In genomic region chr16:3501783-3502400, GRCh38 we compare ENCODE assay signal across 8 cellular contexts. TPM values are rescaled to one million over a fixed set of nuclear protein-coding genes. Genes with fewer than 3 reads are reported as not detected.
DNase-seq lines count a peak whose midpoint lies in the region; TF ChIP-seq lines count a peak whose summit lies in the region.

No MANE protein-coding gene starts in this region.

- H3K27ac ChIP-seq in AG04450 (ENCODE audit: low read depth, low read length) (peak overlapping the region; percentile 78), brain microvascular endothelial cell (no peak overlapping the region), SJCRH30 (no peak overlapping the region)

- no peaks in the 10 kb centered on the region for H3K27me3 ChIP-seq in AG04450 (ENCODE audit: control insufficient read depth, insufficient read depth, low read length)
- no peaks in the 10 kb centered on the region for H3K27me3 ChIP-seq in brain microvascular endothelial cell (replicated peaks)
- H3K27me3 ChIP-seq in mucosa of stomach (ENCODE audit: control insufficient read depth, insufficient read depth, low read length): no peaks in the 10 kb centered on the region
- no peaks in the 10 kb centered on the region for H3K27me3 ChIP-seq in SJCRH30

- H3K36me3 ChIP-seq in brain microvascular endothelial cell (replicated peaks): no peaks in the 10 kb centered on the region
- H3K36me3 ChIP-seq in mucosa of stomach (ENCODE audit: control insufficient read depth, insufficient read depth, low read length): no peaks in the 10 kb centered on the region
- H3K36me3 ChIP-seq in SJCRH30: no peaks in the 10 kb centered on the region

- in situ Hi-C loops in brain microvascular endothelial cell (cut with HindIII; ENCODE audit: low pct_ligation_motif_present, low sequenced_read_pairs): no loop called here

- H3K9me3 ChIP-seq in AG04450 (ENCODE audit: control insufficient read depth, insufficient read depth, low read length) (no peaks in the 10 kb centered on the region; the same call in 1 of the 2 replicates), mucosa of stomach (ENCODE audit: control insufficient read depth, low read length) (no peaks in the 10 kb centered on the region), SJCRH30 (replicated peaks) (no peaks in the 10 kb centered on the region)

- H3K9ac ChIP-seq in mucosa of stomach (ENCODE audit: low read length): peak overlapping the region; percentile 65

- CTCF ChIA-PET in AG04450 (lab: Charles Lee): interaction anchor here (1.2 to 1.3 kb wide), 2 partner anchors 10 to 25 kb away, joined by 3 read pairs; no protein-coding TSS in a partner anchor

- peaks cover 6% of the 10 kb centered on the region for H3K4me1 ChIP-seq in mucosa of stomach (ENCODE audit: control insufficient read depth, insufficient read depth, low read length)
- H3K4me1 ChIP-seq in SJCRH30: no peaks in the 10 kb centered on the region

- DNase-seq in AG04450 (ENCODE audit: low read depth, low spot score): no peak
- DNase-seq in HFF-Myc (ENCODE audit: extremely low read depth, low read depth): no peak
- DNase-seq in brain microvascular endothelial cell: no peak
- DNase-seq in SJCRH30: no peak
- DNase-seq in islet precursor cell: no peak
- no peak for DNase-seq in stimulated activated CD4-positive, alpha-beta T cell treated with anti-CD3 and anti-CD28 coated beads, Interleukin-4, amount 100 ng/mL, for 1 hour
- DNase-seq in iPS-NIHi7 (ENCODE audit: extremely low spot score): no peak

- TF ChIP-seq CTCF in AG04450 (IDR thresholded peaks at IDR 0.05; ENCODE audit: low read depth, low read length) (no peak), HFF-Myc (IDR thresholded peaks at IDR 0.05; ENCODE audit: low read depth, low read length, missing control alignments) (no peak), brain microvascular endothelial cell (IDR thresholded peaks at IDR 0.05; ENCODE audit: low read depth, low read length, missing control alignments) (no peak)

- POLR2A ChIA-PET in AG04450 (lab: Yijun Ruan, JAX): no interaction called here

- peak overlapping the region; percentile 86 for H3K4me3 ChIP-seq in AG04450 (ENCODE audit: low read depth, low read length)
- peak overlapping the region; percentile 91 for H3K4me3 ChIP-seq in HFF-Myc (replicated peaks; ENCODE audit: low read depth, low read length)
- peak overlapping the region; percentile 83 for H3K4me3 ChIP-seq in brain microvascular endothelial cell (ENCODE audit: low read depth, low read length)
- peak overlapping the region; percentile 98 for H3K4me3 ChIP-seq in mucosa of stomach (ENCODE audit: low read length)
- H3K4me3 ChIP-seq in SJCRH30: no peak overlapping the region

RNA-seq across cellular contexts. Expression of gene CLUAP1, which starts 1.1 kb away (rescaled TPM):
- 28.9 and 38.6 TPM in 2 replicates for polyA plus RNA-seq in AG04450 (2011; rRNA removed)
- 28.3 and 29.8 TPM in 2 replicates for polyA minus RNA-seq in AG04450 (2011; rRNA and poly(A)+ RNA removed)
- total RNA-seq in SJCRH30 (2014; rRNA removed; shearing (Covaris generic)): 5.2 and 7.1 TPM in 2 replicates

RNA-seq across cellular contexts. Expression of gene C16orf90, which starts 6.6 kb away (rescaled TPM):
- not detected in 2 replicates for polyA plus RNA-seq in AG04450 (2011; rRNA removed)
- not detected in 2 replicates for polyA minus RNA-seq in AG04450 (2011; rRNA and poly(A)+ RNA removed)
- total RNA-seq in SJCRH30 (2014; rRNA removed; shearing (Covaris generic)): not detected in 2 replicates

RNA-seq across cellular contexts. Expression of gene NAA60, which starts 58.4 kb away (rescaled TPM):
- 23.1 and 28.8 TPM in 2 replicates for polyA plus RNA-seq in AG04450 (2011; rRNA removed)
- 15.8 and 16.3 TPM in 2 replicates for polyA minus RNA-seq in AG04450 (2011; rRNA and poly(A)+ RNA removed)
- total RNA-seq in SJCRH30 (2014; rRNA removed; shearing (Covaris generic)): 14.1 and 21.7 TPM in 2 replicates

RNA-seq across cellular contexts. Expression of gene ZNF597, which starts 58.6 kb away (rescaled TPM):
- 1.6 and 1.8 TPM in 2 replicates for polyA plus RNA-seq in AG04450 (2011; rRNA removed)
- polyA minus RNA-seq in AG04450 (2011; rRNA and poly(A)+ RNA removed): 1.7 and 2.4 TPM in 2 replicates
- 2.9 and 3.0 TPM in 2 replicates for total RNA-seq in SJCRH30 (2014; rRNA removed; shearing (Covaris generic))
